In genomic region chr1:212903664-212904063, GRCh38 we compare ENCODE assay signal across 18 cellular contexts. TPM values are rescaled to one million over a fixed set of nuclear protein-coding genes. Genes with fewer than 3 reads are reported as not detected.
A peak's percentile ranks its signal among the peaks of the same experiment; 100 is the strongest.
DNase-seq lines count a peak whose midpoint lies in the region; ATAC-seq and TF ChIP-seq lines count a peak whose summit lies in the region.
"Had no signal": no experiment of that assay in that cellular context is flagged by ENCODE, and none has a peak within 500 bp of the region (broad histone marks: within the 10 kb centered on the region; RNA-seq: fewer than 3 reads in every experiment).

No MANE protein-coding gene starts in this region.

- peaks cover 50% of the 10 kb centered on the region for H3K9me3 Mint-ChIP-seq in WTC11
- peaks cover 3 to 9% of the 10 kb centered on the region in 2 donors for H3K9me3 Mint-ChIP-seq in natural killer cell

- H3K4me1 ChIP-seq in IMR-90 (ENCODE audit: control insufficient read depth, insufficient read depth, low read length) (no peaks in the 10 kb centered on the region), vagina (no peaks in the 10 kb centered on the region)
- H3K4me1 ChIP-seq: A549 had no signal

- H3K9me1 ChIP-seq in IMR-90 (ENCODE audit: insufficient read depth, low read length) = no peaks in the 10 kb centered on the region

- intact Hi-C loops in IMR-90 (cut with micrococcal nuclease) = no loop called here
- intact Hi-C loops in vagina (cut with DNase I) = no loop called here
- intact Hi-C loops in natural killer cell (cut with micrococcal nuclease) = no loop called here

- H3K4me3 ChIP-seq in IMR-90 (ENCODE audit: insufficient read depth, low read depth, low read length) = no peak overlapping the region
- no peak overlapping the region for H3K4me3 ChIP-seq in fibroblast of pulmonary artery (replicated peaks; ENCODE audit: low read depth, low read length)
- no peak overlapping the region for H3K4me3 ChIP-seq in vagina
- H3K4me3 ChIP-seq: A549 had no signal

- DNase-seq in IMR-90 = no peak
- DNase-seq in WTC11 (ENCODE audit: low spot score) = no peak
- DNase-seq in fibroblast of pulmonary artery (ENCODE audit: low read depth) = peak; percentile 17
- no peak for DNase-seq in vagina (ENCODE audit: extremely low spot score in 2 of 2)
- no peak for DNase-seq in natural killer cell
- no peak for DNase-seq in hypothalamus (lab: John Stamatoyannopoulos, UW)
- DNase-seq: AML-193; CD4-positive, alpha-beta memory T cell; DMS153; DMS79; GDM1; GOT3; H7; KBM-7 had no signal

- H3K27me3 ChIP-seq in IMR-90 (ENCODE audit: control insufficient read depth, insufficient read depth, low read length) = peaks cover 5% of the 10 kb centered on the region
- no peaks in the 10 kb centered on the region for H3K27me3 ChIP-seq in vagina

- BruUV-seq in IMR-90 (replicated peaks; lab: Mats Ljungman, UMichigan) = no TSS peak

- in situ Hi-C loops in IMR-90 (cut with MboI; ENCODE audit: low sequenced_read_pairs) = no loop called here

- no peak overlapping the region for H2BK120ac ChIP-seq in IMR-90 (ENCODE audit: low read depth, low read length)

- H3K79me1 ChIP-seq in IMR-90 (ENCODE audit: low read depth in 1 of 2, low read length in 2 of 2) = no peaks in the 10 kb centered on the region

- no peak overlapping the region for H4K91ac ChIP-seq in IMR-90 (ENCODE audit: insufficient read depth, low read depth, low read length)

- H3K9me3 ChIP-seq in IMR-90 (ENCODE audit: control insufficient read depth, insufficient read depth, low read length) (peaks cover 10% of the 10 kb centered on the region), vagina (peaks cover 6% of the 10 kb centered on the region)

- CTCF ChIA-PET in IMR-90 (lab: Yijun Ruan, JAX) (no interaction called here), WTC11 (lab: Charles Lee) (no interaction called here)

- no peak overlapping the region for H3K18ac ChIP-seq in IMR-90 (ENCODE audit: low read depth, low read length)

- peaks cover 6% of the 10 kb centered on the region for H3K36me3 ChIP-seq in IMR-90 (ENCODE audit: control insufficient read depth, insufficient read depth, low read length)
- H3K36me3 ChIP-seq in vagina = peaks cover 0 to 5% of the 10 kb centered on the region in 2 donors

- no peak overlapping the region for H4K5ac ChIP-seq in IMR-90 (ENCODE audit: low read depth, low read length)

- H3K27ac Mint-ChIP-seq in WTC11 = peak overlapping the region; percentile 84
- no peak overlapping the region for H3K27ac Mint-ChIP-seq in natural killer cell

- POLR2A ChIA-PET in IMR-90 (lab: Charles Lee; ENCODE audit: unreplicated experiment) (no interaction called here), WTC11 (lab: Charles Lee) (no interaction called here)

- TF ChIP-seq CTCF in IMR-90 (conservative IDR thresholded peaks at IDR 0.05; ENCODE audit: low read depth, low read length) (no peak), WTC11 (IDR thresholded peaks at IDR 0.05) (no peak), fibroblast of pulmonary artery (IDR thresholded peaks at IDR 0.05; ENCODE audit: low read length, missing control alignments) (no peak), vagina (IDR thresholded peaks at IDR 0.05) (no peak), natural killer cell (IDR thresholded peaks at IDR 0.05) (no peak)

- no peak overlapping the region for H3K4me3 Mint-ChIP-seq in WTC11
- no peak overlapping the region for H3K4me3 Mint-ChIP-seq in natural killer cell
- H3K4me3 Mint-ChIP-seq: CD4-positive, alpha-beta memory T cell had no signal

- H3K4me1 Mint-ChIP-seq in WTC11 (peaks cover 69% of the 10 kb centered on the region), natural killer cell (no peaks in the 10 kb centered on the region)

- TF ChIP-seq POLR2A in IMR-90 (IDR thresholded peaks at IDR 0.05; ENCODE audit: low read depth, low read length) = no peak
- no peak for TF ChIP-seq POLR2A in vagina (IDR thresholded peaks at IDR 0.05)

- no peak overlapping the region for H3K4me2 ChIP-seq in IMR-90 (ENCODE audit: low read depth, low read length)
- H3K4me2 ChIP-seq: A549 had no signal

- H2AK5ac ChIP-seq in IMR-90 (ENCODE audit: low read depth, low read length) = no peak overlapping the region

- H3K4ac ChIP-seq in IMR-90 (ENCODE audit: low read depth, low read length) = no peak overlapping the region

- no peak overlapping the region for H3K27ac ChIP-seq in IMR-90 (ENCODE audit: insufficient read depth, low read length)
- H3K27ac ChIP-seq in vagina = no peak overlapping the region
- H3K27ac ChIP-seq: A549, C4-2B had no signal

- no peak for TF ChIP-seq RAD21 in IMR-90 (IDR thresholded peaks at IDR 0.05; ENCODE audit: low read length)

- H2BK20ac ChIP-seq in IMR-90 (ENCODE audit: low read depth, low read length) = no peak overlapping the region

- no peaks in the 10 kb centered on the region for H4K20me1 ChIP-seq in IMR-90 (ENCODE audit: insufficient read depth, low read length)

- H3K36me3 Mint-ChIP-seq in WTC11 = peaks cover 88% of the 10 kb centered on the region
- H3K36me3 Mint-ChIP-seq in natural killer cell = peaks cover 11% of the 10 kb centered on the region

- ATAC-seq in IMR-90 (ENCODE audit: low read depth) (no peak), WTC11 (no peak), natural killer cell (no peak)
- ATAC-seq: A549 had no signal

- no peak overlapping the region for H2AK9ac ChIP-seq in IMR-90 (replicated peaks; ENCODE audit: low read depth, low read length, poor library complexity)

- no peak overlapping the region for H2BK15ac ChIP-seq in IMR-90 (ENCODE audit: low read depth, low read length)

- no peak overlapping the region for H3K9ac ChIP-seq in IMR-90 (ENCODE audit: low read depth, low read length)

- WGBS in IMR-90 (ENCODE audit: extremely low coverage in 2 of 2, insufficient read length in 1 of 2), 2 experiments = no CpG with 5 or more reads among the region's 1 CpG

- H2AFZ ChIP-seq in IMR-90 (replicated peaks; ENCODE audit: low read length, poor library complexity) = no peak overlapping the region

- no peak overlapping the region for H3K23ac ChIP-seq in IMR-90 (ENCODE audit: low read depth, low read length)

- no peak overlapping the region for H2BK5ac ChIP-seq in IMR-90 (ENCODE audit: low read depth, low read length, poor library complexity, severe bottlenecking)

- dilution Hi-C loops in IMR-90 (cut with HindIII; ENCODE audit: low sequenced_read_pairs, unreplicated experiment) = no loop called here

- H4K8ac ChIP-seq in IMR-90 (ENCODE audit: low read depth in 2 of 2, low read length in 2 of 2) = no peak overlapping the region

- H3K56ac ChIP-seq in IMR-90 (ENCODE audit: extremely low read depth, insufficient read depth, low read length) = no peak overlapping the region

- no peak overlapping the region for H3K14ac ChIP-seq in IMR-90 (replicated peaks; ENCODE audit: low read depth, low read length)

- H3K27me3 Mint-ChIP-seq in WTC11 (ENCODE audit: low read depth) (no peaks in the 10 kb centered on the region; the same call in 1 of the 2 replicates), natural killer cell (ENCODE audit: low read depth in 2 of 2) (peaks cover 0 to 5% of the 10 kb centered on the region in 2 donors)
- H3K27me3 Mint-ChIP-seq: CD4-positive, alpha-beta memory T cell had no signal

TF ChIP-seq in IMR-90, 13 proteins besides CTCF, POLR2A, EP300 and RAD21 (continues in another document):
- TF ChIP-seq MXI1 (IDR thresholded peaks at IDR 0.05; ENCODE audit: borderline replicate concordance, low read depth, low read length) = no peak
- no peak for TF ChIP-seq USF2 (IDR thresholded peaks at IDR 0.05; ENCODE audit: low read depth, low read length)
- no peak for TF ChIP-seq RFX5 (IDR thresholded peaks at IDR 0.05; ENCODE audit: low read depth, low read length)
- TF ChIP-seq MAZ (IDR thresholded peaks at IDR 0.05; ENCODE audit: borderline replicate concordance, low read depth, low read length) = no peak

TF ChIP-seq in WTC11, 78 proteins besides CTCF, POLR2A, EP300 and RAD21:
- TF ChIP-seq ZNF423 (CRISPR knock-in tag; IDR thresholded peaks at IDR 0.05) = no peak
- no peak for TF ChIP-seq NR1H2 (CRISPR knock-in tag; IDR thresholded peaks at IDR 0.05)
- TF ChIP-seq ELF4 (CRISPR knock-in tag; IDR thresholded peaks at IDR 0.05; ENCODE audit: low read depth) = no peak
- TF ChIP-seq KAT7 (CRISPR knock-in tag; IDR thresholded peaks at IDR 0.05; ENCODE audit: borderline replicate concordance) = no peak

RNA-seq across cellular contexts. Expression of gene FLVCR1, which starts 45.6 kb away (rescaled TPM):
- total RNA-seq in IMR-90 (2012; rRNA removed) = 3.9 and 6.7 TPM in 2 replicates
- polyA plus RNA-seq in IMR-90 (2012; rRNA removed) = 1.9 and 2.4 TPM in 2 replicates
- polyA plus RNA-seq in IMR-90 (2012; cell fraction: cytosol; rRNA removed) = 0.67 and 0.69 TPM in 2 replicates
- 3.9 and 9.4 TPM in 2 replicates for polyA plus RNA-seq in IMR-90 (2012; cell fraction: nucleus; rRNA removed; ENCODE audit: low replicate concordance)
- 67.9 to 78.6 TPM (median 69.4 TPM) in 3 replicates for total RNA-seq in WTC11 (2021)
- total RNA-seq in vagina = 5.6 TPM
- 10 to 100 TPM in 2 of 3 donors, 1 to 10 TPM in 1; 8.1 to 15.0 (median 11.4) TPM for total RNA-seq in natural killer cell

RNA-seq across cellular contexts. Expression of gene VASH2, which starts 46.7 kb away (rescaled TPM):
- 0.83 and 0.90 TPM in 2 replicates for total RNA-seq in IMR-90 (2012; rRNA removed)
- polyA plus RNA-seq in IMR-90 (2012; rRNA removed) = 1.1 and 1.2 TPM in 2 replicates
- 0.82 and 1.0 TPM in 2 replicates for polyA plus RNA-seq in IMR-90 (2012; cell fraction: cytosol; rRNA removed)
- polyA plus RNA-seq in IMR-90 (2012; cell fraction: nucleus; rRNA removed; ENCODE audit: low replicate concordance) = 0.92 and 2.2 TPM in 2 replicates
- 251 to 303 TPM (median 254 TPM) in 3 replicates for total RNA-seq in WTC11 (2021)
- total RNA-seq in vagina = 4.2 TPM
- total RNA-seq in natural killer cell = not detected
- total RNA-seq: CD4-positive, alpha-beta memory T cell had no signal

RNA-seq across cellular contexts. Expression of gene SPATA45, which starts 56.2 kb away (rescaled TPM):
- not detected in 2 replicates for total RNA-seq in IMR-90 (2012; rRNA removed)
- polyA plus RNA-seq in IMR-90 (2012; rRNA removed) = not detected in 2 replicates
- not detected in 2 replicates for polyA plus RNA-seq in IMR-90 (2012; cell fraction: cytosol; rRNA removed)
- not detected in 2 replicates for polyA plus RNA-seq in IMR-90 (2012; cell fraction: nucleus; rRNA removed; ENCODE audit: low replicate concordance)
- 0.73 to 0.90 TPM (median 0.82 TPM) in 3 replicates for total RNA-seq in WTC11 (2021)
- total RNA-seq in vagina = not detected
- under 1 TPM in 1 of 3 donors, not detected in 2; 0.80 TPM for total RNA-seq in natural killer cell
- total RNA-seq: CD4-positive, alpha-beta memory T cell; Daoy had no signal
- polyA plus RNA-seq: BJ; CD4-positive, alpha-beta memory T cell had no signal

Comparison
In these comparisons a context has a peak if more than half of its experiments do, and no peak if none do; other contexts are left out.
1. RNA of gene VASH2, which starts 46.7 kb away (total RNA-seq): 251 to 303 TPM in WTC11; 4.2 TPM in vagina (single experiment), 0.83 to 0.90 TPM in IMR-90 and not detected in natural killer cell; every median in the first group is over 10 times any median in the second.